28 cellular contexts compared by ENCODE assay signal in the genomic region with DNA sequence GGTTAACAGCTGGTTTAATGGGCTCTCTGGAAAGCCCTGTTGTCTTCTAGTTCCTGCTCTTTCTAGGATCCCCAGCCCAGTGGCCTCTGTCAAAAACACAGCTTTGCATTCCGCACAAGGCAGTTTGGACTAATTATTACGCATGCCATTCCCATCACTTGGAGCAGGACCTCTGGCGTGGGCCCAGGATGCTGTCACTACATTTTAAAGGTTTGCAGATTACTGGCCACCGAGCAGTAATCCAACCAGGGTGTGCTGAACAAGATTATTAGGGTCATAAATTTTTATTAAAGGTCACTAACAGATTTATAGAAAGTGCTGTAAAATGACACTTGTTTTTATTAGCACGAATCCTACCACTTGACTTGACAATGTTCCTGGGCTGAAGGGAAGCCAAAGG.
"Had no signal": no experiment of that assay in that cellular context is flagged by ENCODE, and none has a peak within 500 bp of the region (broad histone marks: within the 10 kb centered on the region; RNA-seq: fewer than 3 reads in every experiment).

No MANE protein-coding gene starts in this region.

- H3K27me3 ChIP-seq: adrenal gland, cardiac muscle cell, ovary, vagina had no signal

- DNase-seq: activated CD4-positive, alpha-beta T cell treated with anti-CD3 and anti-CD28 coated beads for 1 hour; activated CD4-positive, alpha-beta T cell treated with anti-CD3 and anti-CD28 coated beads, Interleukin-2, amount 50 U/mL, for 1 hour; activated effector memory CD4-positive, alpha-beta T cell treated with anti-CD3 and anti-CD28 coated beads, Interleukin-2, amount 50 U/mL, for 16 hours; activated naive CD4-positive, alpha-beta T cell treated with anti-CD3 and anti-CD28 coated beads for 36 hours; activated naive CD8-positive, alpha-beta T cell treated with anti-CD3 and anti-CD28 coated beads for 36 hours; activated T-cell treated with anti-CD3 and anti-CD28 coated beads for 4 hours; adrenal gland; aorta; dorsolateral prefrontal cortex; effector memory CD4-positive, alpha-beta T cell; foreskin fibroblast; immature natural killer cell; mammary epithelial cell; ovary; stimulated activated CD4-positive, alpha-beta T cell treated with anti-CD3 and anti-CD28 coated beads, Interleukin-12 subunit alpha, Interleukin-12 subunit beta, amount 100 ng/mL, for 4 hours; stimulated activated CD4-positive, alpha-beta T cell treated with anti-CD3 and anti-CD28 coated beads, Interleukin-4, amount 100 ng/mL, for 4 hours; stimulated activated CD8-positive, alpha-beta memory T cell treated with anti-CD3 and anti-CD28 coated beads, Interleukin-4, amount 100 ng/mL, for 48 hours; stimulated activated naive CD8-positive, alpha-beta T cell treated with anti-CD3 and anti-CD28 coated beads, Interleukin-15, amount 100 ng/mL, for 72 hours; T-helper 2 cell had no signal

- H3K27ac Mint-ChIP-seq: activated naive CD4-positive, alpha-beta T cell treated with anti-CD3 and anti-CD28 coated beads for 36 hours; activated naive CD8-positive, alpha-beta T cell treated with anti-CD3 and anti-CD28 coated beads for 36 hours; immature natural killer cell; nephron; progenitor cell of endocrine pancreas; stimulated activated memory B cell treated with anti-CD40 and anti-IgM and Interleukin-4, amounts not matched to agents 10 μg/mL and 1 μg/mL and 100 μg/mL, for 72 hours; stimulated activated naive CD8-positive, alpha-beta T cell treated with anti-CD3 and anti-CD28 coated beads, Interleukin-15, amount 100 ng/mL, for 72 hours; type B pancreatic cell; WTC11 had no signal

- H3K4me3 ChIP-seq: adrenal gland, cardiac muscle cell, coronary artery, dorsolateral prefrontal cortex, ovary, vagina had no signal

- H3K4me3 Mint-ChIP-seq: activated naive CD4-positive, alpha-beta T cell treated with anti-CD3 and anti-CD28 coated beads for 36 hours; activated naive CD8-positive, alpha-beta T cell treated with anti-CD3 and anti-CD28 coated beads for 36 hours; brain; immature natural killer cell; nephron; stimulated activated memory B cell treated with anti-CD40 and anti-IgM and Interleukin-4, amounts not matched to agents 10 μg/mL and 1 μg/mL and 100 μg/mL, for 72 hours; stimulated activated naive CD8-positive, alpha-beta T cell treated with anti-CD3 and anti-CD28 coated beads, Interleukin-15, amount 100 ng/mL, for 72 hours; type B pancreatic cell; WTC11 had no signal

- H3K9me3 Mint-ChIP-seq: activated naive CD4-positive, alpha-beta T cell treated with anti-CD3 and anti-CD28 coated beads for 36 hours; activated naive CD8-positive, alpha-beta T cell treated with anti-CD3 and anti-CD28 coated beads for 36 hours; nephron; stimulated activated memory B cell treated with anti-CD40 and anti-IgM and Interleukin-4, amounts not matched to agents 10 μg/mL and 1 μg/mL and 100 μg/mL, for 72 hours; stimulated activated naive CD8-positive, alpha-beta T cell treated with anti-CD3 and anti-CD28 coated beads, Interleukin-15, amount 100 ng/mL, for 72 hours; type B pancreatic cell; WTC11 had no signal

- H3K36me3 ChIP-seq: adrenal gland, cardiac muscle cell, ovary, vagina had no signal

- H3K4me1 ChIP-seq: adrenal gland, vagina had no signal

- H3K27ac ChIP-seq: adrenal gland, cardiac muscle cell, coronary artery, dorsolateral prefrontal cortex, ovary, vagina had no signal

- H3K36me3 Mint-ChIP-seq: activated naive CD8-positive, alpha-beta T cell treated with anti-CD3 and anti-CD28 coated beads for 36 hours; brain; immature natural killer cell; stimulated activated memory B cell treated with anti-CD40 and anti-IgM and Interleukin-4, amounts not matched to agents 10 μg/mL and 1 μg/mL and 100 μg/mL, for 72 hours; type B pancreatic cell; WTC11 had no signal

- H3K9me3 ChIP-seq: adrenal gland, ovary, vagina had no signal

- H3K4me1 Mint-ChIP-seq: activated naive CD8-positive, alpha-beta T cell treated with anti-CD3 and anti-CD28 coated beads for 36 hours; immature natural killer cell; stimulated activated memory B cell treated with anti-CD40 and anti-IgM and Interleukin-4, amounts not matched to agents 10 μg/mL and 1 μg/mL and 100 μg/mL, for 72 hours; stimulated activated naive CD8-positive, alpha-beta T cell treated with anti-CD3 and anti-CD28 coated beads, Interleukin-15, amount 100 ng/mL, for 72 hours had no signal

- ATAC-seq: stimulated activated memory B cell treated with anti-CD40 and anti-IgM and Interleukin-4, amounts not matched to agents 10 μg/mL and 1 μg/mL and 100 μg/mL, for 72 hours; stimulated activated naive CD8-positive, alpha-beta T cell treated with anti-CD3 and anti-CD28 coated beads, Interleukin-15, amount 100 ng/mL, for 72 hours; WTC11 had no signal
